Comparison of ENCODE assay signal across 28 cellular contexts in genomic region chr1:160403244-160403643, GRCh38. TPM values are rescaled to one million over a fixed set of nuclear protein-coding genes. Genes with fewer than 3 reads are reported as not detected.
DNase-seq lines count a peak whose midpoint lies in the region; ATAC-seq and TF ChIP-seq lines count a peak whose summit lies in the region.
"Had no signal": no experiment of that assay in that cellular context is flagged by ENCODE, and none has a peak within 500 bp of the region (broad histone marks: within the 10 kb centered on the region; RNA-seq: fewer than 3 reads in every experiment).

No MANE protein-coding gene starts in this region.

- no peak overlapping the region for H3K27ac Mint-ChIP-seq in activated CD8-positive, alpha-beta memory T cell treated with anti-CD3 and anti-CD28 coated beads, Interleukin-2, amount 10 ng/mL, durations not matched to agents 7 days and 5 days
- peak overlapping the region; percentile 87 for H3K27ac Mint-ChIP-seq in endothelial cell (ENCODE audit: unreplicated experiment)
- no peak overlapping the region for H3K27ac Mint-ChIP-seq in type B pancreatic cell
- H3K27ac Mint-ChIP-seq in activated T-helper 2 cell treated with anti-CD3 and anti-CD28 coated beads, Interferon-gamma antibody, Interleukin-2, Interleukin-4, amounts not matched to agents 10 μg/mL and 5 μg/mL and 100 μg/mL, durations not matched to agents 14 hours and 24 hours and 36 hours, result no peak overlapping the region
- H3K27ac Mint-ChIP-seq: activated naive CD4-positive, alpha-beta T cell treated with anti-CD3 and anti-CD28 coated beads for 36 hours had no signal

- no peak overlapping the region for H4K8ac ChIP-seq in mesenchymal stem cell (ENCODE audit: low read length)

- H3K4me2 ChIP-seq in mesenchymal stem cell (ENCODE audit: low read length, poor library complexity, severe bottlenecking), result no peak overlapping the region
- H3K4me2 ChIP-seq: KMS-11 had no signal

- H2AFZ ChIP-seq in mesenchymal stem cell (ENCODE audit: low read depth, low read length), result no peak overlapping the region

- H3K27me3 Mint-ChIP-seq in activated CD8-positive, alpha-beta memory T cell treated with anti-CD3 and anti-CD28 coated beads, Interleukin-2, amount 10 ng/mL, durations not matched to agents 7 days and 5 days, result peaks cover 42% of the 10 kb centered on the region
- peaks cover 15% of the 10 kb centered on the region for H3K27me3 Mint-ChIP-seq in endothelial cell (ENCODE audit: unreplicated experiment)
- no peaks in the 10 kb centered on the region for H3K27me3 Mint-ChIP-seq in type B pancreatic cell
- peaks cover 43% of the 10 kb centered on the region for H3K27me3 Mint-ChIP-seq in activated T-helper 2 cell treated with anti-CD3 and anti-CD28 coated beads, Interferon-gamma antibody, Interleukin-2, Interleukin-4, amounts not matched to agents 10 μg/mL and 5 μg/mL and 100 μg/mL, durations not matched to agents 14 hours and 24 hours and 36 hours (ENCODE audit: low read depth)

- no peak overlapping the region for H3K23ac ChIP-seq in mesenchymal stem cell (ENCODE audit: low read length in 2 of 2)

- H3K4me3 Mint-ChIP-seq in activated CD8-positive, alpha-beta memory T cell treated with anti-CD3 and anti-CD28 coated beads, Interleukin-2, amount 10 ng/mL, durations not matched to agents 7 days and 5 days, result no peak overlapping the region
- H3K4me3 Mint-ChIP-seq in endothelial cell (ENCODE audit: unreplicated experiment), result peak overlapping the region; percentile 73
- peak overlapping the region; percentile 90 for H3K4me3 Mint-ChIP-seq in type B pancreatic cell
- no peak overlapping the region for H3K4me3 Mint-ChIP-seq in activated T-helper 2 cell treated with anti-CD3 and anti-CD28 coated beads, Interferon-gamma antibody, Interleukin-2, Interleukin-4, amounts not matched to agents 10 μg/mL and 5 μg/mL and 100 μg/mL, durations not matched to agents 14 hours and 24 hours and 36 hours (ENCODE audit: low read depth)
- H3K4me3 Mint-ChIP-seq: activated naive CD4-positive, alpha-beta T cell treated with anti-CD3 and anti-CD28 coated beads for 36 hours had no signal

- H2BK12ac ChIP-seq in mesenchymal stem cell (ENCODE audit: low read length in 2 of 2), result no peak overlapping the region

- ATAC-seq in activated CD8-positive, alpha-beta memory T cell treated with anti-CD3 and anti-CD28 coated beads, Interleukin-2, amount 10 ng/mL, durations not matched to agents 7 days and 5 days, result no peak
- ATAC-seq: foreskin keratinocyte, left colon, mucosa of descending colon had no signal

- no peak overlapping the region for H3K14ac ChIP-seq in mesenchymal stem cell (ENCODE audit: low read length in 2 of 2)

- no peaks in the 10 kb centered on the region for H3K36me3 Mint-ChIP-seq in activated CD8-positive, alpha-beta memory T cell treated with anti-CD3 and anti-CD28 coated beads, Interleukin-2, amount 10 ng/mL, durations not matched to agents 7 days and 5 days
- peaks cover 29% of the 10 kb centered on the region for H3K36me3 Mint-ChIP-seq in endothelial cell (ENCODE audit: low read depth, unreplicated experiment)
- H3K36me3 Mint-ChIP-seq in type B pancreatic cell, result peaks cover 5% of the 10 kb centered on the region
- H3K36me3 Mint-ChIP-seq in activated T-helper 2 cell treated with anti-CD3 and anti-CD28 coated beads, Interferon-gamma antibody, Interleukin-2, Interleukin-4, amounts not matched to agents 10 μg/mL and 5 μg/mL and 100 μg/mL, durations not matched to agents 14 hours and 24 hours and 36 hours (ENCODE audit: low read depth), result no peaks in the 10 kb centered on the region

- TF ChIP-seq CTCF in endothelial cell (IDR thresholded peaks at IDR 0.05; ENCODE audit: unreplicated experiment) (no peak), type B pancreatic cell (conservative IDR thresholded peaks at IDR 0.05) (no peak)

- H2BK5ac ChIP-seq in mesenchymal stem cell (ENCODE audit: low read depth, low read length, poor library complexity, severe bottlenecking), result no peak overlapping the region

- peaks cover 32% of the 10 kb centered on the region for H3K4me1 ChIP-seq in mesenchymal stem cell (ENCODE audit: control insufficient read depth, insufficient read depth, low read depth, low read length)

- CTCF ChIA-PET in activated CD8-positive, alpha-beta memory T cell treated with anti-CD3 and anti-CD28 coated beads, Interleukin-2, amount 10 ng/mL, durations not matched to agents 7 days and 5 days (lab: Charles Lee), result no interaction called here

- H3K79me1 ChIP-seq in mesenchymal stem cell (replicated peaks; ENCODE audit: low read length, poor library complexity, severe bottlenecking), result peaks cover 32% of the 10 kb centered on the region

- peaks cover 0 to 84% of the 10 kb centered on the region in 2 experiments for H3K27me3 ChIP-seq in mesenchymal stem cell (ENCODE audit: control insufficient read depth in 1 of 2, insufficient read depth in 1 of 2, low read length in 2 of 2)
- H3K27me3 ChIP-seq: foreskin keratinocyte had no signal

- no peak overlapping the region for H3K9ac ChIP-seq in mesenchymal stem cell (ENCODE audit: low read length)
- H3K9ac ChIP-seq: KMS-11 had no signal

- H2AK5ac ChIP-seq in mesenchymal stem cell (ENCODE audit: low read length, severe bottlenecking), result peak overlapping the region; percentile 51

- no peak overlapping the region for H3K18ac ChIP-seq in mesenchymal stem cell (ENCODE audit: low read depth in 1 of 2, low read length in 2 of 2)

- H3K27ac ChIP-seq in mesenchymal stem cell (ENCODE audit: low read length, poor library complexity, severe bottlenecking), result no peak overlapping the region
- H3K27ac ChIP-seq: 22Rv1, foreskin keratinocyte, KMS-11, neutrophil, thoracic aorta had no signal

- peaks cover 0 to under 1% of the 10 kb centered on the region in 2 experiments for H3K36me3 ChIP-seq in mesenchymal stem cell (ENCODE audit: control insufficient read depth in 1 of 2, insufficient read depth in 2 of 2, low read depth in 1 of 2, low read length in 2 of 2)
- H3K36me3 ChIP-seq: neutrophil, thoracic aorta had no signal

- intact Hi-C loops in activated T-helper 2 cell treated with anti-CD3 and anti-CD28 coated beads, Interferon-gamma antibody, Interleukin-2, Interleukin-4, amounts not matched to agents 10 μg/mL and 5 μg/mL and 100 μg/mL, durations not matched to agents 14 hours and 24 hours and 36 hours (cut with micrococcal nuclease), result no loop called here

- no peak overlapping the region for H2BK15ac ChIP-seq in mesenchymal stem cell (ENCODE audit: low read depth, poor library complexity, severe bottlenecking)

- no peak overlapping the region for H4K91ac ChIP-seq in mesenchymal stem cell (ENCODE audit: low read length)

- no peaks in the 10 kb centered on the region for H3K9me3 ChIP-seq in mesenchymal stem cell (ENCODE audit: control insufficient read depth, low read length)
- H3K9me3 ChIP-seq: mucosa of descending colon, neutrophil, thoracic aorta had no signal

- H2BK120ac ChIP-seq in mesenchymal stem cell (ENCODE audit: low read depth, low read length), result no peak overlapping the region

- 55% methylated on average over 3 of the region's 3 CpGs for WGBS in mesenchymal stem cell

- no peak overlapping the region for H3K4ac ChIP-seq in mesenchymal stem cell (ENCODE audit: low read depth in 1 of 2, low read length in 2 of 2)

- H3K4me1 Mint-ChIP-seq in activated CD8-positive, alpha-beta memory T cell treated with anti-CD3 and anti-CD28 coated beads, Interleukin-2, amount 10 ng/mL, durations not matched to agents 7 days and 5 days, result peaks cover 2% of the 10 kb centered on the region
- peaks cover 77% of the 10 kb centered on the region for H3K4me1 Mint-ChIP-seq in endothelial cell (ENCODE audit: unreplicated experiment)
- H3K4me1 Mint-ChIP-seq in type B pancreatic cell (ENCODE audit: unreplicated experiment), result peaks cover 66% of the 10 kb centered on the region
- no peaks in the 10 kb centered on the region for H3K4me1 Mint-ChIP-seq in activated T-helper 2 cell treated with anti-CD3 and anti-CD28 coated beads, Interferon-gamma antibody, Interleukin-2, Interleukin-4, amounts not matched to agents 10 μg/mL and 5 μg/mL and 100 μg/mL, durations not matched to agents 14 hours and 24 hours and 36 hours (ENCODE audit: low read depth)

- H3K4me3 ChIP-seq in mesenchymal stem cell (ENCODE audit: insufficient read depth in 1 of 2, low read depth in 1 of 2, low read length in 2 of 2), result no peak overlapping the region
- H3K4me3 ChIP-seq: dorsolateral prefrontal cortex, mucosa of descending colon, smooth muscle cell, thoracic aorta had no signal

- peak; percentile 30 for DNase-seq in activated CD8-positive, alpha-beta memory T cell treated with anti-CD3 and anti-CD28 coated beads, Interleukin-2, amount 10 ng/mL, durations not matched to agents 7 days and 5 days
- no peak for DNase-seq in activated CD8-positive, alpha-beta memory T cell treated with anti-CD3 and anti-CD28 coated beads, Interleukin-2, amount 50 U/mL, for 48 hours
- DNase-seq in endothelial cell (ENCODE audit: low spot score) (peak; percentile 58), mesenchymal stem cell (no peak), type B pancreatic cell (ENCODE audit: extremely low spot score, unreplicated experiment) (no peak), globus pallidus (ENCODE audit: low spot score) (no peak), NCI-H1105 treated with DMSO at 0.1 percent for 48 hours (lab: John Stamatoyannopoulos, UW) (no peak)
- DNase-seq in activated T-helper 2 cell treated with anti-CD3 and anti-CD28 coated beads, Interferon-gamma antibody, Interleukin-2, Interleukin-4, amounts not matched to agents 10 μg/mL and 5 μg/mL and 100 μg/mL, durations not matched to agents 14 hours and 24 hours and 36 hours (ENCODE audit: low spot score), result no peak
- DNase-seq: activated CD4-positive, CD25-positive, alpha-beta regulatory T cell treated with anti-CD3 and anti-CD28 coated beads, Interleukin-2, amount 50 U/mL, for 72 hours; activated naive CD4-positive, alpha-beta T cell treated with anti-CD3 and anti-CD28 coated beads for 36 hours; caudate nucleus; dorsolateral prefrontal cortex; foreskin keratinocyte; GF-D8; left colon; mucosa of descending colon; NCI-H187 treated with DMSO at 0.1 percent for 48 hours; NCI-H226; NCI-H748 treated with DMSO at 0.1 percent for 48 hours; stimulated activated CD4-positive, alpha-beta T cell treated with anti-CD3 and anti-CD28 coated beads, Interleukin-2, amount 100 ng/mL, for 48 hours; stimulated activated naive CD4-positive, alpha-beta T cell had no signal

- no peaks in the 10 kb centered on the region for H3K9me3 Mint-ChIP-seq in activated CD8-positive, alpha-beta memory T cell treated with anti-CD3 and anti-CD28 coated beads, Interleukin-2, amount 10 ng/mL, durations not matched to agents 7 days and 5 days (ENCODE audit: low read depth)
- no peaks in the 10 kb centered on the region for H3K9me3 Mint-ChIP-seq in endothelial cell (ENCODE audit: unreplicated experiment)
- H3K9me3 Mint-ChIP-seq in type B pancreatic cell, result no peaks in the 10 kb centered on the region
- H3K9me3 Mint-ChIP-seq in activated T-helper 2 cell treated with anti-CD3 and anti-CD28 coated beads, Interferon-gamma antibody, Interleukin-2, Interleukin-4, amounts not matched to agents 10 μg/mL and 5 μg/mL and 100 μg/mL, durations not matched to agents 14 hours and 24 hours and 36 hours, result no peaks in the 10 kb centered on the region
- H3K9me3 Mint-ChIP-seq: activated naive CD4-positive, alpha-beta T cell treated with anti-CD3 and anti-CD28 coated beads for 36 hours had no signal

RNA-seq across cellular contexts. Expression of gene VANGL2, which starts 2.9 kb away (rescaled TPM):
- not detected for total RNA-seq in activated CD8-positive, alpha-beta memory T cell treated with anti-CD3 and anti-CD28 coated beads, Interleukin-2, amount 10 ng/mL, durations not matched to agents 7 days and 5 days
- 79.8 TPM for total RNA-seq in endothelial cell (ENCODE audit: unreplicated experiment)
- 9.6 TPM for polyA plus RNA-seq in mesenchymal stem cell (2013, experiment 1 of 2)
- 8.8 TPM for polyA plus RNA-seq in mesenchymal stem cell (2013, experiment 2 of 2)
- total RNA-seq in type B pancreatic cell (ENCODE audit: low replicate concordance), result 19.8 and 67.3 TPM in 2 replicates
- total RNA-seq in activated T-helper 2 cell treated with anti-CD3 and anti-CD28 coated beads, Interferon-gamma antibody, Interleukin-2, Interleukin-4, amounts not matched to agents 10 μg/mL and 5 μg/mL and 100 μg/mL, durations not matched to agents 14 hours and 24 hours and 36 hours, result not detected in 2 replicates

RNA-seq across cellular contexts. Expression of gene NHLH1, which starts 36.4 kb away (rescaled TPM):
- under 1 TPM; 0.35 to 0.44 TPM for total RNA-seq in activated CD8-positive, alpha-beta memory T cell treated with anti-CD3 and anti-CD28 coated beads, Interleukin-2, amount 10 ng/mL, durations not matched to agents 7 days and 5 days
- total RNA-seq in endothelial cell (ENCODE audit: unreplicated experiment) (1.2 TPM), type B pancreatic cell (ENCODE audit: low replicate concordance) (0.48 and 2.2 TPM in 2 replicates)
- polyA plus RNA-seq in mesenchymal stem cell (2013, experiment 1 of 2), result 0.23 TPM
- 0.16 TPM for polyA plus RNA-seq in mesenchymal stem cell (2013, experiment 2 of 2)
- total RNA-seq in activated T-helper 2 cell treated with anti-CD3 and anti-CD28 coated beads, Interferon-gamma antibody, Interleukin-2, Interleukin-4, amounts not matched to agents 10 μg/mL and 5 μg/mL and 100 μg/mL, durations not matched to agents 14 hours and 24 hours and 36 hours, result 0.30 and 0.32 TPM in 2 replicates
- total RNA-seq: epithelial cell of proximal tubule, HT-29, smooth muscle cell had no signal

Comparison
In these comparisons a context has a peak if more than half of its experiments do, and no peak if none do; other contexts are left out.
1. DNase-seq: peak in activated CD8-positive, alpha-beta memory T cell treated with anti-CD3 and anti-CD28 coated beads, Interleukin-2, amount 10 ng/mL, durations not matched to agents 7 days and 5 days (single experiment) and endothelial cell (single experiment); none in activated CD8-positive, alpha-beta memory T cell treated with anti-CD3 and anti-CD28 coated beads, Interleukin-2, amount 50 U/mL, for 48 hours (single experiment), mesenchymal stem cell (single experiment), type B pancreatic cell (single experiment), globus pallidus (single experiment), activated T-helper 2 cell treated with anti-CD3 and anti-CD28 coated beads, Interferon-gamma antibody, Interleukin-2, Interleukin-4, amounts not matched to agents 10 μg/mL and 5 μg/mL and 100 μg/mL, durations not matched to agents 14 hours and 24 hours and 36 hours (single experiment) and NCI-H1105 treated with DMSO at 0.1 percent for 48 hours (single experiment).
2. H3K4me3 Mint-ChIP-seq: peak in endothelial cell (single experiment) and type B pancreatic cell (single experiment); none in activated CD8-positive, alpha-beta memory T cell treated with anti-CD3 and anti-CD28 coated beads, Interleukin-2, amount 10 ng/mL, durations not matched to agents 7 days and 5 days (single experiment) and activated T-helper 2 cell treated with anti-CD3 and anti-CD28 coated beads, Interferon-gamma antibody, Interleukin-2, Interleukin-4, amounts not matched to agents 10 μg/mL and 5 μg/mL and 100 μg/mL, durations not matched to agents 14 hours and 24 hours and 36 hours (single experiment).
3. RNA of gene VANGL2, which starts 2.9 kb away (total RNA-seq): 79.8 TPM in endothelial cell (single experiment) and 19.8 to 67.3 TPM in type B pancreatic cell; not detected in activated CD8-positive, alpha-beta memory T cell treated with anti-CD3 and anti-CD28 coated beads, Interleukin-2, amount 10 ng/mL, durations not matched to agents 7 days and 5 days and not detected in activated T-helper 2 cell treated with anti-CD3 and anti-CD28 coated beads, Interferon-gamma antibody, Interleukin-2, Interleukin-4, amounts not matched to agents 10 μg/mL and 5 μg/mL and 100 μg/mL, durations not matched to agents 14 hours and 24 hours and 36 hours; every median in the first group is over 10 times any median in the second.